ENCODE assay signal across 1 cellular context in genomic region chr12:31526158-31526546, GRCh38.
TF ChIP-seq lines count a peak whose summit lies in the region.

No MANE protein-coding gene starts in this region.

TF ChIP-seq in HepG2, 621 proteins besides CTCF, POLR2A, EP300 and RAD21:
- TF ChIP-seq HOMEZ (CRISPR knock-in tag; IDR thresholded peaks at IDR 0.05; ENCODE audit: low read depth): 0 out of 2 replicates have a peak, but pooled peaks have one; percentile 72
- TF ChIP-seq NCOR1 (IDR thresholded peaks at IDR 0.05; ENCODE audit: borderline replicate concordance, low read length): 0 out of 2 replicates have a peak, but pooled peaks have one; percentile 19
- TF ChIP-seq THYN1 (CRISPR knock-in tag; IDR thresholded peaks at IDR 0.05; ENCODE audit: borderline replicate concordance, low read depth): no peak
- no peak for TF ChIP-seq ZFP36 (IDR thresholded peaks at IDR 0.05; ENCODE audit: borderline replicate concordance, low read depth, low read length, partially characterized antibody)
- 0 out of 2 replicates have a peak, but pooled peaks have one; percentile 18 for TF ChIP-seq MIXL1 (CRISPR knock-in tag; IDR thresholded peaks at IDR 0.05)
- peak; percentile 45; the same call in 1 of the 2 replicates for TF ChIP-seq NR2F6 (IDR thresholded peaks at IDR 0.05)
- peak; percentile 26; the same call in 1 of the 2 replicates for TF ChIP-seq NR2F6 (CRISPR knock-in tag; IDR thresholded peaks at IDR 0.05)
- TF ChIP-seq SAP130 (CRISPR knock-in tag; IDR thresholded peaks at IDR 0.05; ENCODE audit: low read depth): peak; percentile 20; the same call in 1 of the 2 replicates
- peak; percentile 35; the same call in 1 of the 2 replicates for TF ChIP-seq NFIC (IDR thresholded peaks at IDR 0.05; ENCODE audit: low read length)
- TF ChIP-seq RXRB (CRISPR knock-in tag; IDR thresholded peaks at IDR 0.05; ENCODE audit: borderline replicate concordance): peak; percentile 43; the same call in 1 of the 2 replicates
- TF ChIP-seq NR2F2 (IDR thresholded peaks at IDR 0.05; ENCODE audit: borderline replicate concordance, low read depth): peak; percentile 44; the same call in 1 of the 2 replicates
- TF ChIP-seq RARA (CRISPR knock-in tag; IDR thresholded peaks at IDR 0.05): peak; percentile 37; the same call in 1 of the 2 replicates
- no peak for TF ChIP-seq ZNF597 (CRISPR knock-in tag; IDR thresholded peaks at IDR 0.05)
- no peak for TF ChIP-seq HIVEP1 (CRISPR knock-in tag; IDR thresholded peaks at IDR 0.05)
- peak; percentile 64; the same call in 1 of the 2 replicates for TF ChIP-seq ZNF652 (CRISPR knock-in tag; IDR thresholded peaks at IDR 0.05; ENCODE audit: borderline replicate concordance, low read depth)
- peak; percentile 33; the same call in 1 of the 2 replicates for TF ChIP-seq ZBTB20 (CRISPR knock-in tag; IDR thresholded peaks at IDR 0.05; ENCODE audit: borderline replicate concordance, low read depth)
- peak; percentile 77 for TF ChIP-seq TCF7 (IDR thresholded peaks at IDR 0.05; ENCODE audit: low read depth)
- TF ChIP-seq ZMYM4 (CRISPR knock-in tag; IDR thresholded peaks at IDR 0.05): no peak
- TF ChIP-seq, protein P1, sequence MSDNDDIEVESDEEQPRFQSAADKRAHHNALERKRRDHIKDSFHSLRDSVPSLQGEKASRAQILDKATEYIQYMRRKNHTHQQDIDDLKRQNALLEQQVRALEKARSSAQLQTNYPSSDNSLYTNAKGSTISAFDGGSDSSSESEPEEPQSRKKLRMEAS (IDR thresholded peaks at IDR 0.05): no peak
- TF ChIP-seq ZNF430 (CRISPR knock-in tag; IDR thresholded peaks at IDR 0.05): no peak
- TF ChIP-seq HOXA3 (CRISPR knock-in tag; IDR thresholded peaks at IDR 0.05): no peak
- TF ChIP-seq THAP8 (CRISPR knock-in tag; IDR thresholded peaks at IDR 0.05; ENCODE audit: borderline replicate concordance): no peak
- peak; percentile 70 for TF ChIP-seq PAXIP1 (CRISPR knock-in tag; conservative IDR thresholded peaks at IDR 0.05)
TF ChIP-seq in HepG2: peak in this region for 13.
